Comparison of ENCODE assay signal across 15 cellular contexts in the genomic region with DNA sequence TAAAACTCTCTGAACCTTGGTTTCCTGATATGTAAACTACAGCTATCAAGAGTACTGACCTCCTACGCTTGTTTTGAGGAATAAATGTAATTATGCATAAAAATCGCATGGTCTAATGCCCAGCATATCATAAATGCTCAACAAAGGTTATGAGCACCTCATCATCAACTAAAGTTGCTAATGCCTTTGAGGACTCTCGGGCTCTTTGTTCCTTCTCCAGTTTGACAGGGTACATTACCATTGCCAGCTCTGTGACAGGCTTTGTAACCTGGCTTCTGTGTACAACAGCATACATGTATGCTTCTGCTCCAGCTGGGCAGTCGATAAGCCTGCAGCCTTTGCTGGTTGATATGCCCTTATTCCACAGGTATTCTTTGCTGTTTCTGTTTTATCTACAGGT.
DNase-seq lines count a peak whose midpoint lies in the region; ATAC-seq, FAIRE-seq and TF ChIP-seq lines count a peak whose summit lies in the region.
"Had no signal": no experiment of that assay in that cellular context is flagged by ENCODE, and none has a peak within 500 bp of the region (broad histone marks: within the 10 kb centered on the region; RNA-seq: fewer than 3 reads in every experiment).

No MANE protein-coding gene starts in this region.

- H3K4me3 ChIP-seq in subcutaneous abdominal adipose tissue (ENCODE audit: low read depth in 1 of 5, low read length in 5 of 5) = no peak overlapping the region
- H3K4me3 ChIP-seq: Peyer's patch had no signal

- H3K9me3 ChIP-seq in subcutaneous abdominal adipose tissue (ENCODE audit: control insufficient read depth in 5 of 5, low read length in 5 of 5) = no peaks in the 10 kb centered on the region
- H3K9me3 ChIP-seq: Peyer's patch had no signal

- no peak overlapping the region for H3K9ac ChIP-seq in subcutaneous abdominal adipose tissue (ENCODE audit: low read length in 5 of 5)
- H3K9ac ChIP-seq: KMS-11 had no signal

- peak; percentile 73 for FAIRE-seq in GM12891 (lab: Jason Lieb, UNC)

- ATAC-seq in HG02870 (IDR thresholded peaks at IDR 0.05; ENCODE audit: unreplicated experiment) = no peak

- DNase-seq in GM12891 (ENCODE audit: insufficient read length, low spot score) = no peak
- peak; percentile 16 for DNase-seq in NCI-H69 (lab: John Stamatoyannopoulos, UW)
- peak; percentile 39 for DNase-seq in germinal center (ENCODE audit: low spot score)
- no peak for DNase-seq in effector CD4-positive, alpha-beta T cell
- no peak for DNase-seq in NOMO-1 treated with dmso at 0.1 percent for 144 hours (lab: John Stamatoyannopoulos, UW; ENCODE audit: unreplicated experiment)
- DNase-seq: CD8-positive, alpha-beta memory T cell; MM.1S; NCI-H1105 treated with DMSO at 0.1 percent for 48 hours; NCI-H187; NCI-H748 treated with DMSO at 0.1 percent for 48 hours; Peyer's patch; SHP77 treated with DMSO at 0.1 percent for 48 hours had no signal

- peak overlapping the region; percentile 90 for H3K27ac ChIP-seq in subcutaneous abdominal adipose tissue (ENCODE audit: low read depth, low read length)
- H3K27ac ChIP-seq: KMS-11 had no signal

- no peaks in the 10 kb centered on the region for H3K27me3 ChIP-seq in subcutaneous abdominal adipose tissue (ENCODE audit: control insufficient read depth in 5 of 5, insufficient read depth in 4 of 5, low read length in 5 of 5)
- H3K27me3 ChIP-seq: Peyer's patch had no signal

- no peak for TF ChIP-seq POLR2A in GM12891 (IDR thresholded peaks at IDR 0.05; ENCODE audit: low read depth, low read length)

- H3K36me3 ChIP-seq in subcutaneous abdominal adipose tissue (ENCODE audit: control insufficient read depth in 5 of 5, insufficient read depth in 5 of 5, low read length in 5 of 5) = peaks cover 0 to 9% (median 5%) of the 10 kb centered on the region in 5 donors
- H3K36me3 ChIP-seq: Peyer's patch had no signal

- peaks cover 16 to 51% (median 29%) of the 10 kb centered on the region in 5 donors for H3K4me1 ChIP-seq in subcutaneous abdominal adipose tissue (ENCODE audit: control insufficient read depth in 5 of 5, insufficient read depth in 5 of 5, low read length in 5 of 5)

TF ChIP-seq in GM12891, 5 proteins besides CTCF, POLR2A, EP300 and RAD21:
- TF ChIP-seq SPI1 (IDR thresholded peaks at IDR 0.05; ENCODE audit: low read depth, low read length) = no peak
- TF ChIP-seq TAF1 (IDR thresholded peaks at IDR 0.05; ENCODE audit: low read depth, low read length) = no peak
- no peak for TF ChIP-seq POU2F2 (IDR thresholded peaks at IDR 0.05; ENCODE audit: low read depth, low read length)
- no peak for TF ChIP-seq PAX5 (IDR thresholded peaks at IDR 0.05; ENCODE audit: insufficient read depth, low read length, severe bottlenecking)
- no peak for TF ChIP-seq POLR2AphosphoS5 (IDR thresholded peaks at IDR 0.05; ENCODE audit: low read depth, low read length)

Comparison
In these comparisons a context has a peak if more than half of its experiments do, and no peak if none do; other contexts are left out.
1. DNase-seq: peak in NCI-H69 (single experiment) and germinal center (single experiment); none in GM12891 (single experiment), effector CD4-positive, alpha-beta T cell (single experiment) and NOMO-1 treated with dmso at 0.1 percent for 144 hours (single experiment).